Comparison of ENCODE assay signal across 9 cellular contexts in the genomic region with DNA sequence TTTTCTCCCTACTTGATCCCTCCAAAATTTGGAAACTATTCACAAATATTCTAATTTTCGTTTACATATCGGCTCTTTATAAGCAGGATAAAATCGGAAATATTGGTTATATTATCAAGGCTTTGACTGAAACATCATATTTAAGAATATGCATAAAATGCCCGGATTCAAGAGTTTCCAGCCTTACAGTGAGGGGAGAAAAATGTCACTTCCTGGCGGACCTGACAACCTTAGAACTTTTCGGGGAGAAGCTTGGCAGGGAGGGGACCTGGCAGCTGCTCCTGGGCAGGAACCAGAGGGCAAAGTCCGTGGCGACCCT. TPM values are rescaled to one million over a fixed set of nuclear protein-coding genes. Genes with fewer than 3 reads are reported as not detected.
DNase-seq lines count a peak whose midpoint lies in the region; ATAC-seq and TF ChIP-seq lines count a peak whose summit lies in the region.
"Had no signal": no experiment of that assay in that cellular context is flagged by ENCODE, and none has a peak within 500 bp of the region (broad histone marks: within the 10 kb centered on the region; RNA-seq: fewer than 3 reads in every experiment).

No MANE protein-coding gene starts in this region.

- H3K4me1 Mint-ChIP-seq in dendritic cell treated with granulocyte-macrophage colony-stimulating factor and Interleukin-4, amounts not matched to agents 40 ng/mL and 50 ng/mL, for 4 days (ENCODE audit: low read depth), result peaks cover 5% of the 10 kb centered on the region
- H3K4me1 Mint-ChIP-seq in neural crest cell, result peaks cover 4% of the 10 kb centered on the region

- ATAC-seq in GM18870 (IDR thresholded peaks at IDR 0.05; ENCODE audit: unreplicated experiment) (peak; percentile 34), GM18520 (IDR thresholded peaks at IDR 0.05; ENCODE audit: unreplicated experiment) (no peak)

- intact Hi-C loops in dendritic cell treated with granulocyte-macrophage colony-stimulating factor and Interleukin-4, amounts not matched to agents 40 ng/mL and 50 ng/mL, for 4 days (cut with micrococcal nuclease), result loop anchor here (1.0 kb wide), 2 partner anchors 60 to 180 kb away; no protein-coding TSS in a partner anchor

- H3K27me3 Mint-ChIP-seq in dendritic cell treated with granulocyte-macrophage colony-stimulating factor and Interleukin-4, amounts not matched to agents 40 ng/mL and 50 ng/mL, for 4 days, result peaks cover 19% of the 10 kb centered on the region
- no peaks in the 10 kb centered on the region for H3K27me3 Mint-ChIP-seq in neural crest cell (ENCODE audit: low read depth)

- no peaks in the 10 kb centered on the region for H3K9me3 Mint-ChIP-seq in dendritic cell treated with granulocyte-macrophage colony-stimulating factor and Interleukin-4, amounts not matched to agents 40 ng/mL and 50 ng/mL, for 4 days
- H3K9me3 Mint-ChIP-seq in neural crest cell, result no peaks in the 10 kb centered on the region

- no peaks in the 10 kb centered on the region for H3K36me3 Mint-ChIP-seq in dendritic cell treated with granulocyte-macrophage colony-stimulating factor and Interleukin-4, amounts not matched to agents 40 ng/mL and 50 ng/mL, for 4 days (ENCODE audit: low read depth)
- H3K36me3 Mint-ChIP-seq in neural crest cell (ENCODE audit: low read depth), result no peaks in the 10 kb centered on the region

- TF ChIP-seq CTCF in neural crest cell (conservative IDR thresholded peaks at IDR 0.05), result no peak

- H3K27ac Mint-ChIP-seq in dendritic cell treated with granulocyte-macrophage colony-stimulating factor and Interleukin-4, amounts not matched to agents 40 ng/mL and 50 ng/mL, for 4 days, result peak overlapping the region; percentile 31
- no peak overlapping the region for H3K27ac Mint-ChIP-seq in neural crest cell (ENCODE audit: unreplicated experiment)

- peak overlapping the region; percentile 55 for H3K4me3 Mint-ChIP-seq in dendritic cell treated with granulocyte-macrophage colony-stimulating factor and Interleukin-4, amounts not matched to agents 40 ng/mL and 50 ng/mL, for 4 days
- H3K4me3 Mint-ChIP-seq in neural crest cell, result peak overlapping the region; percentile 84

- DNase-seq in KG1 (lab: John Stamatoyannopoulos, UW), result peak; percentile 6
- DNase-seq in neural crest cell (ENCODE audit: low read depth, low spot score), result no peak
- no peak for DNase-seq in hypothalamus (lab: John Stamatoyannopoulos, UW)
- no peak for DNase-seq in NCI-H2171 (lab: John Stamatoyannopoulos, UW)
- DNase-seq in ureter (ENCODE audit: low spot score), result no peak

RNA-seq across cellular contexts. Expression of a gene that starts 10.9 kb away (rescaled TPM):
- total RNA-seq in neural crest cell, result not detected in 2 replicates
- total RNA-seq in ureter, result 1.8 TPM
- total RNA-seq: SK-MEL-5 had no signal
